Comparison of ENCODE assay signal across 15 cellular contexts in genomic region chr2:196329959-196330358, GRCh38.
DNase-seq lines count a peak whose midpoint lies in the region; ATAC-seq and TF ChIP-seq lines count a peak whose summit lies in the region.
"Had no signal": no experiment of that assay in that cellular context is flagged by ENCODE, and none has a peak within 500 bp of the region (broad histone marks: within the 10 kb centered on the region; RNA-seq: fewer than 3 reads in every experiment).

No MANE protein-coding gene starts in this region.

- H4K20me1 ChIP-seq in PC-3 (ENCODE audit: low read length), result no peaks in the 10 kb centered on the region

- H3K9me2 ChIP-seq in PC-3 (replicated peaks; ENCODE audit: low read length), result no peaks in the 10 kb centered on the region

- no peak for DNase-seq in left ventricle myocardium superior
- no peak for DNase-seq in left cardiac atrium
- peak; percentile 18 for DNase-seq in NCI-H146 treated with DMSO at 0.1 percent for 48 hours (lab: John Stamatoyannopoulos, UW; ENCODE audit: unreplicated experiment)
- peak; percentile 22 for DNase-seq in NCI-H748 treated with DMSO at 0.1 percent for 48 hours (lab: John Stamatoyannopoulos, UW)
- DNase-seq in PC-3, result no peak
- no peak for DNase-seq in SIG-M5 (lab: John Stamatoyannopoulos, UW)
- DNase-seq: BE2C; CD4-positive, alpha-beta memory T cell; DMS79; GOT3; H9 had no signal

- H2AFZ ChIP-seq in PC-3 (ENCODE audit: low read length), result no peak overlapping the region

- no peak overlapping the region for H3K27ac ChIP-seq in PC-3 (ENCODE audit: low read length)
- H3K27ac ChIP-seq: C4-2B had no signal

- H3K9ac ChIP-seq in PC-3 (ENCODE audit: low read length), result no peak overlapping the region

- intact Hi-C loops in left ventricle myocardium superior (cut with micrococcal nuclease) (no loop called here), left cardiac atrium (cut with DNase I) (loop anchor here in 1 of 2 donors (10.0 kb wide), 1 partner anchor 255 kb away; no protein-coding TSS in a partner anchor), PC-3 (cut with micrococcal nuclease) (no loop called here)

- no peaks in the 10 kb centered on the region for H3K36me3 ChIP-seq in PC-3 (ENCODE audit: low read depth, low read length)
- H3K36me3 ChIP-seq: BE2C had no signal

- H3K27me3 ChIP-seq in PC-3 (ENCODE audit: low read length), result no peaks in the 10 kb centered on the region
- H3K27me3 ChIP-seq: BE2C had no signal

- POLR2A ChIA-PET in PC-3 (lab: Charles Lee; ENCODE audit: unreplicated experiment), result no interaction called here

- BruUV-seq in PC-3 (replicated peaks; lab: Mats Ljungman, UMichigan), result no TSS peak

- peaks cover 35% of the 10 kb centered on the region for H3K4me1 ChIP-seq in PC-3 (ENCODE audit: insufficient read depth, low read length)

- ATAC-seq in left ventricle myocardium superior (peak; percentile 64), left cardiac atrium (no peak), PC-3 (no peak)
- ATAC-seq: A549, GM12878, HepG2 had no signal

- no peak for TF ChIP-seq CTCF in PC-3 (conservative IDR thresholded peaks at IDR 0.05; ENCODE audit: low read depth, low read length)

- H3K9me3 ChIP-seq in PC-3 (ENCODE audit: low read length), result no peaks in the 10 kb centered on the region
- H3K9me3 ChIP-seq: A549, BE2C had no signal

- no peak overlapping the region for H3K4me3 ChIP-seq in PC-3 (ENCODE audit: low read length)
- H3K4me3 ChIP-seq: A549, GM12878 had no signal

- H3F3A ChIP-seq in PC-3 (ENCODE audit: low read length, unreplicated experiment), result peaks cover 4% of the 10 kb centered on the region

- H3K4me2 ChIP-seq in PC-3 (ENCODE audit: low read length), result no peak overlapping the region
- H3K4me2 ChIP-seq: A549 had no signal

- CTCF ChIA-PET in PC-3 (lab: Charles Lee), result no interaction called here

- H3K79me2 ChIP-seq in PC-3 (ENCODE audit: low read length), result no peaks in the 10 kb centered on the region

Comparison
In these comparisons a context has a peak if more than half of its experiments do, and no peak if none do; other contexts are left out.
1. DNase-seq: peak in NCI-H146 treated with DMSO at 0.1 percent for 48 hours (single experiment) and NCI-H748 treated with DMSO at 0.1 percent for 48 hours (single experiment); none in left ventricle myocardium superior (single experiment), left cardiac atrium (single experiment), PC-3 (single experiment) and SIG-M5 (single experiment).